11 cellular contexts compared by ENCODE assay signal in the genomic region with DNA sequence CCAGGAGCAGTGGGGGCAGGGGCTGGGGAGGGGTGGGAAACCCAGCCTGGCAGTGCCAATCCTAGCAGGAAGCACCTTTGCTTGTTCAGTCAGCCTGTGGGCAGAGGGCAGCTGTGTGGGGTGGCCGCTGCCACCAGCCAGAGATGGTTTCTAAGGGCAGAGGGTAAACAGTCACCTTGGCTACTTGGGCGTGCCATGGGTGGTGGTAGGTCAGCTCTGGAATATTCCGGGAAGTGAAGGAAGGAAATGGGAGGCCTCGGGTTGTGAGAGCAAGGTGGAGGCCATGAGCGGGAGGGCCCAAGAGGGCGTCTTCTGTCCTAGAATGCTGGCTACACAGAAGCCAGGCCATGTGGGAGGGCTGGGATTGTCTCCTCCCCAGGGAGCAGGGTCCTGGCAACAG. TPM values are rescaled to one million over a fixed set of nuclear protein-coding genes. Genes with fewer than 3 reads are reported as not detected.
"Had no signal": no experiment of that assay in that cellular context is flagged by ENCODE, and none has a peak within 500 bp of the region (broad histone marks: within the 10 kb centered on the region; RNA-seq: fewer than 3 reads in every experiment).

No MANE protein-coding gene starts in this region.

- H3K36me3 ChIP-seq: uterus had no signal

- H3K27me3 ChIP-seq: testis, uterus had no signal

- H3K27ac ChIP-seq: psoas muscle, testis, uterus had no signal

- H3K4me1 ChIP-seq: psoas muscle, uterus had no signal

- H3K9me3 ChIP-seq: psoas muscle, testis, uterus had no signal

- DNase-seq: activated CD4-positive, alpha-beta T cell treated with anti-CD3 and anti-CD28 coated beads, Interleukin-2, amount 50 U/mL, for 1 hour; activated T-cell treated with anti-CD3 and anti-CD28 coated beads for 4 hours; amniotic stem cell; immature natural killer cell; natural killer cell; psoas muscle; stimulated activated CD4-positive, alpha-beta T cell treated with anti-CD3 and anti-CD28 coated beads, Interleukin-4, amount 100 ng/mL, for 1 hour; testis; uterus had no signal

- ATAC-seq: natural killer cell, psoas muscle, sciatic nerve had no signal

- H3K4me3 ChIP-seq: psoas muscle, testis, uterus had no signal

RNA-seq across cellular contexts. Expression of a gene that starts 20.7 kb away (rescaled TPM):
- total RNA-seq: activated CD8-positive, alpha-beta memory T cell treated with anti-CD3 and anti-CD28 coated beads for 36 hours; natural killer cell had no signal
